Comparison of ENCODE assay signal across 15 cellular contexts in the genomic region with DNA sequence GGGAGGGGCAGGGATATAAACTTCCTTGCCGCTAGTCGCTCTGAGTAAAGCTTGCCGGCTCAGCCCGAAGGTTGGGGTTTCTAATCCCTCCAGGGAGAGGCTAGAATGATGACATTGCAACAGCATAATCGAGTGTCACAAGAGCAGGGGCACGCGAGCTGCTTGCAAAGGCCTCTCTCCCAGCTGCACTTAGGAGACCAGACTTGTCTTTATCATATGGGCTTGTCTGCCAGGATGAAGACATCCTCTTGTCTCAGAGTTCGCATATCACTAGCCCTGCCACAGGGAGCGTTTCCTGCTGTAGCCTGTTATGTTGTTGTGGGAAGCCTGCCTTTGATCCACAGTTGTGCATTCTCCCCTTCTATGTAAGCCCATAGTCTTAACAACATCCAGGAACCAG.
DNase-seq lines count a peak whose midpoint lies in the region; ATAC-seq and TF ChIP-seq lines count a peak whose summit lies in the region.
"Had no signal": no experiment of that assay in that cellular context is flagged by ENCODE, and none has a peak within 500 bp of the region (broad histone marks: within the 10 kb centered on the region; RNA-seq: fewer than 3 reads in every experiment).

No MANE protein-coding gene starts in this region.

- no peak overlapping the region for H2BK15ac ChIP-seq in H9 (ENCODE audit: low read depth, low read length)

- no peak overlapping the region for H3T11ph ChIP-seq in H9 (ENCODE audit: low read length)

- no peak overlapping the region for H4K5ac ChIP-seq in H9 (ENCODE audit: insufficient read length, low read depth, low read length)

- H3K36me3 ChIP-seq in NT2/D1 (ENCODE audit: insufficient read depth, insufficient read length, low read length) (no peaks in the 10 kb centered on the region), osteoblast (ENCODE audit: insufficient read depth, low read length) (no peaks in the 10 kb centered on the region), GM23248 (ENCODE audit: low read depth) (no peaks in the 10 kb centered on the region)

- H2BK20ac ChIP-seq in H9 (ENCODE audit: low read depth, low read length, poor library complexity, severe bottlenecking) = no peak overlapping the region

- no peak overlapping the region for H2BK5ac ChIP-seq in H9 (ENCODE audit: insufficient read length, low read length)

- no peak overlapping the region for H3K4me2 ChIP-seq in H9 (ENCODE audit: insufficient read depth, insufficient read length, low read length)
- no peak overlapping the region for H3K4me2 ChIP-seq in osteoblast (ENCODE audit: insufficient read depth, low read length)
- no peak overlapping the region for H3K4me2 ChIP-seq in GM23248 (ENCODE audit: unreplicated experiment)
- H3K4me2 ChIP-seq: BLaER1 had no signal

- H4K20me1 ChIP-seq in H9 (ENCODE audit: control insufficient read depth, insufficient read depth, insufficient read length) = no peaks in the 10 kb centered on the region
- H4K20me1 ChIP-seq in osteoblast (ENCODE audit: insufficient read depth, low read length) = no peaks in the 10 kb centered on the region
- H4K20me1 ChIP-seq in GM23248 (ENCODE audit: insufficient read depth) = no peaks in the 10 kb centered on the region
- H4K20me1 ChIP-seq: BLaER1 had no signal

- H3K79me1 ChIP-seq in H9 (ENCODE audit: insufficient read depth, low read depth, low read length, poor library complexity, severe bottlenecking) = no peaks in the 10 kb centered on the region

- no peaks in the 10 kb centered on the region for H3K27me3 Mint-ChIP-seq in H9 (ENCODE audit: low read depth)
- no peaks in the 10 kb centered on the region for H3K27me3 Mint-ChIP-seq in endothelial cell (ENCODE audit: unreplicated experiment)
- H3K27me3 Mint-ChIP-seq: naive thymus-derived CD8-positive, alpha-beta T cell; T-cell had no signal

- no peak overlapping the region for H2BK12ac ChIP-seq in H9 (ENCODE audit: insufficient read length, low read depth, low read length)

- no CpG with 5 or more reads among the region's 9 CpGs for WGBS in H9 (ENCODE audit: extremely low coverage, insufficient read length, low lambda C conversion rate)
- 92 to 94% methylated on average over 9 of the region's 9 CpGs for WGBS in GM23248 (ENCODE audit: low coverage in 1 of 2, low lambda C conversion rate in 2 of 2, missing lambda C conversion rate in 2 of 2), 2 experiments

- H3K56ac ChIP-seq in H9 (ENCODE audit: insufficient read length, low read depth, low read length) = no peak overlapping the region

- peaks cover 0 to 8% (median 6%) of the 10 kb centered on the region in 3 experiments; a peak in 3 of 7 replicates for H3K36me3 Mint-ChIP-seq in H9 (ENCODE audit: insufficient read depth in 1 of 3, low read depth in 3 of 3)
- no peaks in the 10 kb centered on the region for H3K36me3 Mint-ChIP-seq in endothelial cell (ENCODE audit: low read depth, unreplicated experiment)

- no peak overlapping the region for H2BK120ac ChIP-seq in H9 (ENCODE audit: low read depth, low read length, poor library complexity, severe bottlenecking)

- no peak overlapping the region for H4K8ac ChIP-seq in H9 (replicated peaks; ENCODE audit: insufficient read length, low read depth, low read length)

- no peaks in the 10 kb centered on the region for H3K9me2 ChIP-seq in GM23248 (ENCODE audit: insufficient read depth)

- H3K27ac ChIP-seq in H9 (ENCODE audit: insufficient read length, low read depth, low read length) (no peak overlapping the region), osteoblast (ENCODE audit: low read depth, low read length) (no peak overlapping the region), GM23248 (no peak overlapping the region)
- H3K27ac ChIP-seq: BLaER1, spleen had no signal

- no peaks in the 10 kb centered on the region for H3K23me2 ChIP-seq in H9 (ENCODE audit: insufficient read length, low read depth, low read length, poor library complexity, severe bottlenecking)

- DNase-seq in H9 (peak; percentile 39), NT2/D1 (ENCODE audit: low read depth, low spot score) (peak; percentile 28), endothelial cell (ENCODE audit: low spot score) (peak; percentile 9), osteoblast (ENCODE audit: insufficient read length, low spot score, missing footprints) (no peak), cerebellar cortex (ENCODE audit: low spot score) (no peak), GM23248 (no peak), erythroblast (lab: John Stamatoyannopoulos, UW) (no peak)
- DNase-seq: effector memory CD4-positive, alpha-beta T cell; naive thymus-derived CD8-positive, alpha-beta T cell; NCI-H146; NK-92 treated with Interleukin-12 subunit alpha and Interleukin-12 subunit beta, amount 100 ng/mL, for 24 hours; spleen; T-cell had no signal

- no peak for TF ChIP-seq CTCF in H9 (conservative IDR thresholded peaks at IDR 0.05)
- TF ChIP-seq CTCF in endothelial cell (IDR thresholded peaks at IDR 0.05; ENCODE audit: unreplicated experiment) = no peak
- TF ChIP-seq CTCF in osteoblast (IDR thresholded peaks at IDR 0.05; ENCODE audit: extremely low read depth, low read depth, low read length) = no peak

- H3K9me3 ChIP-seq in H9 (ENCODE audit: control insufficient read depth, low read depth, low read length) (no peaks in the 10 kb centered on the region), NT2/D1 (ENCODE audit: insufficient read depth, low read length) (no peaks in the 10 kb centered on the region), osteoblast (ENCODE audit: low read depth, low read length) (no peaks in the 10 kb centered on the region), GM23248 (ENCODE audit: low read depth) (no peaks in the 10 kb centered on the region)
- H3K9me3 ChIP-seq: BLaER1, spleen had no signal

- no peaks in the 10 kb centered on the region for H3K9me3 Mint-ChIP-seq in H9
- H3K9me3 Mint-ChIP-seq in endothelial cell (ENCODE audit: unreplicated experiment) = no peaks in the 10 kb centered on the region
- H3K9me3 Mint-ChIP-seq: naive thymus-derived CD8-positive, alpha-beta T cell; T-cell had no signal

- H3K4me3 Mint-ChIP-seq in H9 = no peak overlapping the region
- no peak overlapping the region for H3K4me3 Mint-ChIP-seq in endothelial cell (ENCODE audit: unreplicated experiment)
- H3K4me3 Mint-ChIP-seq: naive thymus-derived CD8-positive, alpha-beta T cell; T-cell had no signal

- H3F3A ChIP-seq in GM23248 (ENCODE audit: insufficient read depth) = no peaks in the 10 kb centered on the region

- no peak overlapping the region for H3K18ac ChIP-seq in H9 (ENCODE audit: insufficient read length, low read depth, low read length)

- H2AFZ ChIP-seq in H9 (ENCODE audit: low read length) = no peak overlapping the region
- peak overlapping the region; percentile 72 for H2AFZ ChIP-seq in osteoblast (ENCODE audit: low read length)
- H2AFZ ChIP-seq in GM23248 = no peak overlapping the region

- H3K4me1 Mint-ChIP-seq in H9 = peaks cover 8 to 14% of the 10 kb centered on the region in 2 experiments
- H3K4me1 Mint-ChIP-seq in endothelial cell (ENCODE audit: unreplicated experiment) = peaks cover 7% of the 10 kb centered on the region
- H3K4me1 Mint-ChIP-seq: T-cell had no signal

- no peak overlapping the region for H3K4ac ChIP-seq in H9 (ENCODE audit: low read depth, low read length)

- H3K23ac ChIP-seq in H9 (ENCODE audit: insufficient read length, low read depth, low read length) = no peak overlapping the region

- H3K27me3 ChIP-seq in H9 (ENCODE audit: insufficient read depth, low read length) (no peaks in the 10 kb centered on the region), NT2/D1 (ENCODE audit: insufficient read depth, insufficient read length) (no peaks in the 10 kb centered on the region), osteoblast (ENCODE audit: insufficient read depth, low read length) (no peaks in the 10 kb centered on the region), GM23248 (replicated peaks; ENCODE audit: insufficient read depth) (no peaks in the 10 kb centered on the region)
- H3K27me3 ChIP-seq: BLaER1, spleen had no signal

- in situ Hi-C loops in GM23248 (cut with MboI) = no loop called here

- TF ChIP-seq POLR2A in erythroblast (IDR thresholded peaks at IDR 0.05; ENCODE audit: low read length) = no peak

- H3K4me1 ChIP-seq in H9 (ENCODE audit: insufficient read depth, low read length) = peaks cover 2% of the 10 kb centered on the region; the same call in 1 of the 2 replicates
- peaks cover 2% of the 10 kb centered on the region for H3K4me1 ChIP-seq in NT2/D1 (ENCODE audit: insufficient read depth, insufficient read length)
- peaks cover 8% of the 10 kb centered on the region for H3K4me1 ChIP-seq in osteoblast (ENCODE audit: insufficient read depth, low read length)
- H3K4me1 ChIP-seq in GM23248 (ENCODE audit: insufficient read depth) = peaks cover 2% of the 10 kb centered on the region; the same call in 1 of the 2 replicates
- H3K4me1 ChIP-seq: BLaER1, spleen had no signal

- H3K4me3 ChIP-seq in NT2/D1 (ENCODE audit: insufficient read length, low read depth) (no peak overlapping the region), osteoblast (ENCODE audit: insufficient read depth, low read length) (no peak overlapping the region), GM23248 (no peak overlapping the region)
- H3K4me3 ChIP-seq: BLaER1, spleen had no signal

- no peak for ATAC-seq in GM19452 (IDR thresholded peaks at IDR 0.05; ENCODE audit: unreplicated experiment)
- ATAC-seq: naive thymus-derived CD8-positive, alpha-beta T cell; T-cell had no signal

- H3K9ac ChIP-seq in H9 (ENCODE audit: extremely low read depth, insufficient read length, low read length) (no peak overlapping the region), NT2/D1 (ENCODE audit: insufficient read length, low read depth) (no peak overlapping the region), GM23248 (no peak overlapping the region)
- H3K9ac ChIP-seq: BLaER1 had no signal

- H3K79me2 ChIP-seq in H9 (ENCODE audit: insufficient read depth, low read length) = no peaks in the 10 kb centered on the region
- no peaks in the 10 kb centered on the region for H3K79me2 ChIP-seq in osteoblast (ENCODE audit: insufficient read depth, low read length)
- H3K79me2 ChIP-seq in GM23248 (ENCODE audit: insufficient read depth) = no peaks in the 10 kb centered on the region

- no peak overlapping the region for H4K91ac ChIP-seq in H9 (ENCODE audit: insufficient read length, low read depth, low read length)

- no peak overlapping the region for H3K14ac ChIP-seq in H9 (ENCODE audit: insufficient read depth, low read length)

- no peak overlapping the region for H2AK5ac ChIP-seq in H9 (ENCODE audit: insufficient read length, low read length)

- H3K27ac Mint-ChIP-seq in H9 (peak overlapping the region; percentile 43 to 62 (median 50); a peak in 4 of 7 replicates), endothelial cell (ENCODE audit: unreplicated experiment) (no peak overlapping the region)
- H3K27ac Mint-ChIP-seq: T-cell had no signal

Comparison
In these comparisons a context has a peak if more than half of its experiments do, and no peak if none do; other contexts are left out.
1. DNase-seq: peak in H9 (single experiment), NT2/D1 (single experiment) and endothelial cell (single experiment); none in osteoblast (single experiment), cerebellar cortex (single experiment), GM23248 (single experiment) and erythroblast (0 of 2).